In the genomic region with DNA sequence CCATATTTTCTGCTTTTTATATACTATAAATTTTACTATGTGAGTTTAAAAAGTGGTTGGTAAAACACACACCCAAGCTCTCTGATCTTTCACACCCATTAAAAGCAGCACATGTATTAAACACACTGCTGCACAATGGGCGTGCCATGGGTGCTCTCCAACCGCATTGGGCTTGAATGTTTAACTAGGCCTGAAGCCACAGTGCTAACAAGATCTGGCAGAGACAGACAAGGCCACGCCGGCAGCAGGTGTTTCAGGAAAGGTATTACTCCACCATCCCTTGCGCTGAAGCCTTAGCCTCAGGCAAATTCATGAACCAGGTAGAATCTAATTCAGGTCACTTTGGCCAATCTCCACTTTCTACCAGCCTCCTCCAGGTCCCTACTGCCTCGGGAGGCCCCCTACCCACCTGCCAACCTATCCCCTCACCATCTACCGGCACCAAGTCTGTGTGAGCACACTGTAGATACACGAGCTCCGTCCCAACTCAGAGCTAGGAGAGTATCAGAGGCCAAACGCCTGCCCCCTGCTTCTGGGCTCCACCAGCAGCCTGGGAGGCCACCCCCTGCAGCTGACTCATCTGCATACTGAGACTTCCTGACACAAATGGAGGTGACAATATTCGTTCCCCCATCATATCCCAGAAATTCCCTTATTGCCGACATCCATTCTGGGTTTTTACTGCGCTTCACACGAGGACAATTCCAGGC, we compare ENCODE assay signal across 1 cellular context.
TF ChIP-seq lines count a peak whose summit lies in the region.

No MANE protein-coding gene starts in this region.

TF ChIP-seq in HepG2, 621 proteins besides CTCF, POLR2A, EP300 and RAD21 (continued from another document):
- TF ChIP-seq, protein P1, sequence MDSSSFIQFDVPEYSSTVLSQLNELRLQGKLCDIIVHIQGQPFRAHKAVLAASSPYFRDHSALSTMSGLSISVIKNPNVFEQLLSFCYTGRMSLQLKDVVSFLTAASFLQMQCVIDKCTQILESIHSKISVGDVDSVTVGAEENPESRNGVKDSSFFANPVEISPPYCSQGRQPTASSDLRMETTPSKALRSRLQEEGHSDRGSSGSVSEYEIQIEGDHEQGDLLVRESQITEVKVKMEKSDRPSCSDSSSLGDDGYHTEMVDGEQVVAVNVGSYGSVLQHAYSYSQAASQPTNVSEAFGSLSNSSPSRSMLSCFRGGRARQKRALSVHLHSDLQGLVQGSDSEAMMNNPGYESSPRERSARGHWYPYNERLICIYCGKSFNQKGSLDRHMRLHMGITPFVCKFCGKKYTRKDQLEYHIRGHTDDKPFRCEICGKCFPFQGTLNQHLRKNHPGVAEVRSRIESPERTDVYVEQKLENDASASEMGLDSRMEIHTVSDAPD (CRISPR knock-in tag; IDR thresholded peaks at IDR 0.05), result no peak
- no peak for TF ChIP-seq ZSCAN31 (CRISPR knock-in tag; IDR thresholded peaks at IDR 0.05; ENCODE audit: low read depth)
- TF ChIP-seq, protein P2, sequence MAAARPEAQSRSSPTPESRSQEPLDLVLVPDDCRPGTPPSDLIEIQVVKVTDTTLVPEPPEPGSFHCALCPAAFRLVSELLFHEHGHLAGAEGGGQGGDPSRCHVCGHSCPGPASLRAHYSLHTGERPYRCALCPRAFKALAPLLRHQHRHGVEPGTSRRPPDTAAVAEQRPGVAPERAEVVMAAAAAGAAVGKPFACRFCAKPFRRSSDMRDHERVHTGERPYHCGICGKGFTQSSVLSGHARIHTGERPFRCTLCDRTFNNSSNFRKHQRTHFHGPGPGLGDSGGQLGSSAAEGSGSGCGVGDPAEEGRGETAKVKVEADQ (CRISPR knock-in tag; IDR thresholded peaks at IDR 0.05; ENCODE audit: borderline replicate concordance), result no peak
- TF ChIP-seq HNRNPUL1 (IDR thresholded peaks at IDR 0.05; ENCODE audit: low read depth, low read length), result no peak
- 0 out of 2 replicates have a peak, but pooled peaks have one; percentile 34 for TF ChIP-seq ARID2 (CRISPR knock-in tag; IDR thresholded peaks at IDR 0.05; ENCODE audit: borderline replicate concordance)
- TF ChIP-seq TARDBP (CRISPR knock-in tag; IDR thresholded peaks at IDR 0.05), result 0 out of 2 replicates have a peak, but pooled peaks have one; percentile 25
- no peak for TF ChIP-seq ZNF782 (CRISPR knock-in tag; IDR thresholded peaks at IDR 0.05; ENCODE audit: borderline replicate concordance)
- peak; percentile 70 for TF ChIP-seq KMT2B (CRISPR knock-in tag; IDR thresholded peaks at IDR 0.05)
- TF ChIP-seq, protein P3, sequence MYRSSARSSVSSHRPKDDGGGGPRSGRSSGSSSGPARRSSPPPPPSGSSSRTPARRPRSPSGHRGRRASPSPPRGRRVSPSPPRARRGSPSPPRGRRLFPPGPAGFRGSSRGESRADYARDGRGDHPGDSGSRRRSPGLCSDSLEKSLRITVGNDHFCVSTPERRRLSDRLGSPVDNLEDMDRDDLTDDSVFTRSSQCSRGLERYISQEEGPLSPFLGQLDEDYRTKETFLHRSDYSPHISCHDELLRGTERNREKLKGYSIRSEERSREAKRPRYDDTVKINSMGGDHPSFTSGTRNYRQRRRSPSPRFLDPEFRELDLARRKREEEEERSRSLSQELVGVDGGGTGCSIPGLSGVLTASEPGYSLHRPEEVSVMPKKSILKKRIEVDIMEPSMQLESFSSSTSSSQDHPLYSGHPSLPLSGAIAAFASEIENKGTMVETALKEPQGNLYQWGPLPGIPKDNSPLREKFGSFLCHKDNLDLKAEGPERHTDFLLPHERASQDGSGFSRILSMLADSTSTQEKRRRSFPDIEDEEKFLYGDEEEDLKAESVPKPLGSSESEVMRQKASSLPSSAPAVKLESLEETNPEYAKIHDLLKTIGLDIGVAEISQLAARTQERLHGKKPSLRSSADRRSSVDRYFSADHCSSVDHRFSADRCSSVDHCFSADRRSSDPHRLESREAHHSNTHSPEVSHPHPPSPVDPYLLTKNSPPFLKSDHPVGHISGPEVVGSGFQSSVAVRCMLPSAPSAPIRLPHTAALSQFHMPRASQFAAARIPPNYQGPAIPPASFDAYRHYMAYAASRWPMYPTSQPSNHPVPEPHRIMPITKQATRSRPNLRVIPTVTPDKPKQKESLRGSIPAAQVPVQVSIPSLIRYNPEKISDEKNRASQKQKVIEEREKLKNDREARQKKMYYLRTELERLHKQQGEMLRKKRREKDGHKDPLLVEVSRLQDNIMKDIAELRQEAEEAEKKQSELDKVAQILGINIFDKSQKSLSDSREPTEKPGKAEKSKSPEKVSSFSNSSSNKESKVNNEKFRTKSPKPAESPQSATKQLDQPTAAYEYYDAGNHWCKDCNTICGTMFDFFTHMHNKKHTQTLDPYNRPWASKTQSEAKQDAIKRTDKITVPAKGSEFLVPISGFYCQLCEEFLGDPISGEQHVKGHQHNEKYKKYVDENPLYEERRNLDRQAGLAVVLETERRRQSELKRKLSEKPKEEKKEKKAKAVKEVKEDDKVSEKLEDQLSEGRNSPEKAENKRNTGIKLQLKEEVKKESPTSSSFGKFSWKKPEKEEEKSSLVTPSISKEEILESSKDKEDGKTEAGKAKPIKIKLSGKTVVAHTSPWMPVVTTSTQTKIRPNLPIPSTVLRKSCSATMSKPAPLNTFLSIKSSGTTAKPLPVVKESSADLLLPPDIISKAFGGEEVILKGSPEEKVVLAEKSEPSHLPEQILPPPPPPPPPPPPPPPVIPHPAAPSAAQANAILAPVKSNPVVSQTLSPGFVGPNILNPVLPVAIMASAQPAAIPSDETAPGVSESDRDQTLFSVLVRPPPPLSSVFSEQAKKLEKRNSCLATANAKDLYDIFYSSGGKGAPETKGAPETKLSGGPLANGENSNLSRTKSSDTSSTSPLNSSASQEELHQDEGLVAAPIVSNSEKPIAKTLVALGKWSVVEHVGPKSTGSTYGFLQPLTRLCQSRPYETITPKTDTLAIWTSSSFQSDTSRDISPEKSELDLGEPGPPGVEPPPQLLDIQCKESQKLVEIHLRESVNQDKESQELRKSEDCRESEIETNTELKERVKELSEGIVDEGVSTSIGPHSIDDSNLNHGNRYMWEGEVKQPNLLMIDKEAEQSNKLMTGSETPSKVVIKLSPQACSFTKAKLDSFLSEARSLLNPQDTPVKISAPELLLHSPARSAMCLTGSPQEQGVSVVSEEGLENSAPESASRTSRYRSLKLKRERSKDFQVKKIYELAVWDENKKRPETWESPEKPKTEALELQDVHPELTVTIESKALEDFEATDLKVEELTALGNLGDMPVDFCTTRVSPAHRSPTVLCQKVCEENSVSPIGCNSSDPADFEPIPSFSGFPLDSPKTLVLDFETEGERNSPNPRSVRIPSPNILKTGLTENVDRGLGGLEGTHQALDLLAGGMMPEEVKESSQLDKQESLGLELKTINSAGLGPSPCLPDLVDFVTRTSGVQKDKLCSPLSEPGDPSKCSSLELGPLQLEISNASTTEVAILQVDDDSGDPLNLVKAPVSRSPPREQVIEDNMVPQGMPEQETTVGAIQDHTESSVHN (CRISPR knock-in tag; IDR thresholded peaks at IDR 0.05), result 0 out of 2 replicates have a peak, but pooled peaks have one; percentile 39
- no peak for TF ChIP-seq ZKSCAN5 (CRISPR knock-in tag; IDR thresholded peaks at IDR 0.05)
- no peak for TF ChIP-seq TSC22D2 (CRISPR knock-in tag; IDR thresholded peaks at IDR 0.05; ENCODE audit: borderline replicate concordance)
- no peak for TF ChIP-seq KLF12 (CRISPR knock-in tag; IDR thresholded peaks at IDR 0.05; ENCODE audit: borderline replicate concordance)
- TF ChIP-seq ZNF567 (CRISPR knock-in tag; IDR thresholded peaks at IDR 0.05; ENCODE audit: borderline replicate concordance), result no peak
